In genomic region chr11:121561240-121561639, GRCh38 we compare ENCODE assay signal across 17 cellular contexts.
DNase-seq lines count a peak whose midpoint lies in the region; ATAC-seq and TF ChIP-seq lines count a peak whose summit lies in the region.
"Had no signal": no experiment of that assay in that cellular context is flagged by ENCODE, and none has a peak within 500 bp of the region (broad histone marks: within the 10 kb centered on the region; RNA-seq: fewer than 3 reads in every experiment).

No MANE protein-coding gene starts in this region.

- in situ Hi-C loops in G401 (cut with HindIII; ENCODE audit: low sequenced_read_pairs): no loop called here

- peak; percentile 38 for DNase-seq in activated CD4-positive, alpha-beta memory T cell treated with anti-CD3 and anti-CD28 coated beads for 36 hours
- no peak for DNase-seq in activated CD4-positive, alpha-beta memory T cell treated with anti-CD3 and anti-CD28 coated beads, Interleukin-2, amount 10 ng/mL, durations not matched to agents 7 days and 5 days
- no peak for DNase-seq in CD4-positive, CD25-positive, alpha-beta regulatory T cell
- DNase-seq in islet precursor cell (peak; percentile 42), coronary artery (ENCODE audit: low spot score) (no peak), G401 (ENCODE audit: low spot score) (no peak)
- DNase-seq: IMR-90, Kasumi-1, MM.1S, NCI-H1092 treated with DMSO at 0.1 percent for 48 hours, NCI-H1694, NCI-H510A treated with DMSO at 0.1 percent for 48 hours, NCI-H82, PC-9 had no signal

- H3K9me3 Mint-ChIP-seq in activated CD4-positive, alpha-beta memory T cell treated with anti-CD3 and anti-CD28 coated beads for 36 hours: no peaks in the 10 kb centered on the region
- H3K9me3 Mint-ChIP-seq in activated CD4-positive, alpha-beta memory T cell treated with anti-CD3 and anti-CD28 coated beads, Interleukin-2, amount 10 ng/mL, durations not matched to agents 7 days and 5 days: no peaks in the 10 kb centered on the region
- H3K9me3 Mint-ChIP-seq in CD4-positive, CD25-positive, alpha-beta regulatory T cell: no peaks in the 10 kb centered on the region
- H3K9me3 Mint-ChIP-seq in activated T-helper 17 cell treated with anti-CD3 and anti-CD28 coated beads, Interleukin-2, amount 50 U/mL, for 72 hours: no peaks in the 10 kb centered on the region

- intact Hi-C loops in activated CD4-positive, alpha-beta memory T cell treated with anti-CD3 and anti-CD28 coated beads for 36 hours (cut with micrococcal nuclease): loop anchor here (1.0 kb wide), 1 partner anchor 39 kb away; no protein-coding TSS in a partner anchor

- peaks cover 31% of the 10 kb centered on the region for H3K36me3 Mint-ChIP-seq in activated CD4-positive, alpha-beta memory T cell treated with anti-CD3 and anti-CD28 coated beads for 36 hours
- peaks cover 75% of the 10 kb centered on the region for H3K36me3 Mint-ChIP-seq in activated CD4-positive, alpha-beta memory T cell treated with anti-CD3 and anti-CD28 coated beads, Interleukin-2, amount 10 ng/mL, durations not matched to agents 7 days and 5 days (ENCODE audit: low read depth)
- H3K36me3 Mint-ChIP-seq in CD4-positive, CD25-positive, alpha-beta regulatory T cell: peaks cover 68% of the 10 kb centered on the region
- peaks cover 80% of the 10 kb centered on the region for H3K36me3 Mint-ChIP-seq in activated T-helper 17 cell treated with anti-CD3 and anti-CD28 coated beads, Interleukin-2, amount 50 U/mL, for 72 hours (ENCODE audit: low read depth)

- ATAC-seq in CD4-positive, CD25-positive, alpha-beta regulatory T cell (ENCODE audit: low read depth in 2 of 2): no peak
- peak; percentile 23 for ATAC-seq in activated T-helper 17 cell treated with anti-CD3 and anti-CD28 coated beads, Interleukin-2, amount 50 U/mL, for 72 hours (replicated peaks)
- no peak for ATAC-seq in GM21526 (IDR thresholded peaks at IDR 0.05; ENCODE audit: low FRiP score, unreplicated experiment)

- H3K4me1 ChIP-seq in CD4-positive, CD25-positive, alpha-beta regulatory T cell (ENCODE audit: control insufficient read depth, insufficient read depth, low read length, poor library complexity, severe bottlenecking): no peaks in the 10 kb centered on the region

- CTCF ChIA-PET in activated CD4-positive, alpha-beta memory T cell treated with anti-CD3 and anti-CD28 coated beads for 36 hours (lab: Charles Lee): no interaction called here
- CTCF ChIA-PET in activated CD4-positive, alpha-beta memory T cell treated with anti-CD3 and anti-CD28 coated beads, Interleukin-2, amount 10 ng/mL, durations not matched to agents 7 days and 5 days (lab: Charles Lee): no interaction called here

- H3K27me3 ChIP-seq in CD4-positive, CD25-positive, alpha-beta regulatory T cell (ENCODE audit: control insufficient read depth, insufficient read depth, low read length): no peaks in the 10 kb centered on the region

- no peaks in the 10 kb centered on the region for H3K27me3 Mint-ChIP-seq in activated CD4-positive, alpha-beta memory T cell treated with anti-CD3 and anti-CD28 coated beads for 36 hours
- H3K27me3 Mint-ChIP-seq in activated CD4-positive, alpha-beta memory T cell treated with anti-CD3 and anti-CD28 coated beads, Interleukin-2, amount 10 ng/mL, durations not matched to agents 7 days and 5 days: no peaks in the 10 kb centered on the region
- no peaks in the 10 kb centered on the region for H3K27me3 Mint-ChIP-seq in CD4-positive, CD25-positive, alpha-beta regulatory T cell
- H3K27me3 Mint-ChIP-seq in activated T-helper 17 cell treated with anti-CD3 and anti-CD28 coated beads, Interleukin-2, amount 50 U/mL, for 72 hours: no peaks in the 10 kb centered on the region

- peaks cover 96% of the 10 kb centered on the region for H3K36me3 ChIP-seq in CD4-positive, CD25-positive, alpha-beta regulatory T cell (ENCODE audit: control insufficient read depth, insufficient read depth, low read length)

- no peak overlapping the region for H3K27ac Mint-ChIP-seq in activated CD4-positive, alpha-beta memory T cell treated with anti-CD3 and anti-CD28 coated beads for 36 hours
- no peak overlapping the region for H3K27ac Mint-ChIP-seq in activated CD4-positive, alpha-beta memory T cell treated with anti-CD3 and anti-CD28 coated beads, Interleukin-2, amount 10 ng/mL, durations not matched to agents 7 days and 5 days
- peak overlapping the region in 2 of 3 donors; percentile 14 to 72 for H3K27ac Mint-ChIP-seq in CD4-positive, CD25-positive, alpha-beta regulatory T cell
- H3K27ac Mint-ChIP-seq in activated T-helper 17 cell treated with anti-CD3 and anti-CD28 coated beads, Interleukin-2, amount 50 U/mL, for 72 hours: no peak overlapping the region

- no peaks in the 10 kb centered on the region for H3K9me3 ChIP-seq in CD4-positive, CD25-positive, alpha-beta regulatory T cell (ENCODE audit: control insufficient read depth in 2 of 2, low read length in 2 of 2)
- H3K9me3 ChIP-seq: HAP-1 had no signal

- TF ChIP-seq CTCF in coronary artery (IDR thresholded peaks at IDR 0.05): no peak

- H3K4me3 ChIP-seq in CD4-positive, CD25-positive, alpha-beta regulatory T cell (ENCODE audit: low read depth, low read length): no peak overlapping the region
- H3K4me3 ChIP-seq in coronary artery: no peak overlapping the region
- H3K4me3 ChIP-seq: HAP-1, PC-9 had no signal

- H3K27ac ChIP-seq in CD4-positive, CD25-positive, alpha-beta regulatory T cell (ENCODE audit: insufficient read depth, low read length, poor library complexity, severe bottlenecking): no peak overlapping the region
- H3K27ac ChIP-seq in coronary artery: no peak overlapping the region
- H3K27ac ChIP-seq: PC-9 had no signal

- POLR2A ChIA-PET in activated CD4-positive, alpha-beta memory T cell treated with anti-CD3 and anti-CD28 coated beads for 36 hours (lab: Charles Lee): no interaction called here
- POLR2A ChIA-PET in activated CD4-positive, alpha-beta memory T cell treated with anti-CD3 and anti-CD28 coated beads, Interleukin-2, amount 10 ng/mL, durations not matched to agents 7 days and 5 days (lab: Charles Lee): no interaction called here

- peaks cover 52% of the 10 kb centered on the region for H3K4me1 Mint-ChIP-seq in activated CD4-positive, alpha-beta memory T cell treated with anti-CD3 and anti-CD28 coated beads for 36 hours (ENCODE audit: low read depth)
- H3K4me1 Mint-ChIP-seq in activated CD4-positive, alpha-beta memory T cell treated with anti-CD3 and anti-CD28 coated beads, Interleukin-2, amount 10 ng/mL, durations not matched to agents 7 days and 5 days: peaks cover 13% of the 10 kb centered on the region
- peaks cover 5 to 43% (median 24%) of the 10 kb centered on the region in 4 donors for H3K4me1 Mint-ChIP-seq in CD4-positive, CD25-positive, alpha-beta regulatory T cell
- H3K4me1 Mint-ChIP-seq in activated T-helper 17 cell treated with anti-CD3 and anti-CD28 coated beads, Interleukin-2, amount 50 U/mL, for 72 hours: peaks cover 26% of the 10 kb centered on the region

- H3K4me3 Mint-ChIP-seq in activated CD4-positive, alpha-beta memory T cell treated with anti-CD3 and anti-CD28 coated beads for 36 hours: no peak overlapping the region
- H3K4me3 Mint-ChIP-seq in activated CD4-positive, alpha-beta memory T cell treated with anti-CD3 and anti-CD28 coated beads, Interleukin-2, amount 10 ng/mL, durations not matched to agents 7 days and 5 days: no peak overlapping the region
- no peak overlapping the region for H3K4me3 Mint-ChIP-seq in CD4-positive, CD25-positive, alpha-beta regulatory T cell
- no peak overlapping the region for H3K4me3 Mint-ChIP-seq in activated T-helper 17 cell treated with anti-CD3 and anti-CD28 coated beads, Interleukin-2, amount 50 U/mL, for 72 hours

Comparison
In these comparisons a context has a peak if more than half of its experiments do, and no peak if none do; other contexts are left out.
1. DNase-seq: peak in activated CD4-positive, alpha-beta memory T cell treated with anti-CD3 and anti-CD28 coated beads for 36 hours (single experiment) and islet precursor cell (single experiment); none in activated CD4-positive, alpha-beta memory T cell treated with anti-CD3 and anti-CD28 coated beads, Interleukin-2, amount 10 ng/mL, durations not matched to agents 7 days and 5 days (single experiment), CD4-positive, CD25-positive, alpha-beta regulatory T cell (0 of 3), coronary artery (single experiment) and G401 (single experiment).
2. H3K27ac Mint-ChIP-seq: peak in CD4-positive, CD25-positive, alpha-beta regulatory T cell (2 of 3); none in activated CD4-positive, alpha-beta memory T cell treated with anti-CD3 and anti-CD28 coated beads for 36 hours (single experiment), activated CD4-positive, alpha-beta memory T cell treated with anti-CD3 and anti-CD28 coated beads, Interleukin-2, amount 10 ng/mL, durations not matched to agents 7 days and 5 days (single experiment) and activated T-helper 17 cell treated with anti-CD3 and anti-CD28 coated beads, Interleukin-2, amount 50 U/mL, for 72 hours (single experiment).